Comparison of ENCODE assay signal across 2 cellular contexts in genomic region chr9:33471361-33471760, GRCh38.
TF ChIP-seq lines count a peak whose summit lies in the region.

No MANE protein-coding gene starts in this region.

TF ChIP-seq in SK-N-SH, 30 proteins besides CTCF, POLR2A, EP300 and RAD21:
- no peak for TF ChIP-seq FOSL2 (IDR thresholded peaks at IDR 0.05; ENCODE audit: borderline replicate concordance, low read depth)
- no peak for TF ChIP-seq RXRA (IDR thresholded peaks at IDR 0.05; ENCODE audit: borderline replicate concordance, low read depth)
- TF ChIP-seq EZH2phosphoT487 (IDR thresholded peaks at IDR 0.05; ENCODE audit: borderline replicate concordance, low read depth): no peak
- no peak for TF ChIP-seq GABPA (IDR thresholded peaks at IDR 0.05; ENCODE audit: low read depth)
- TF ChIP-seq CHD2 (IDR thresholded peaks at IDR 0.05; ENCODE audit: low read length, partially characterized antibody): no peak
- TF ChIP-seq RFX5 (IDR thresholded peaks at IDR 0.05; ENCODE audit: low read length): no peak
- no peak for TF ChIP-seq TCF12 (IDR thresholded peaks at IDR 0.05)
- TF ChIP-seq REST (IDR thresholded peaks at IDR 0.05; ENCODE audit: low read depth, low read length): no peak
- no peak for TF ChIP-seq USF1 (IDR thresholded peaks at IDR 0.05; ENCODE audit: borderline replicate concordance, low read depth)
- TF ChIP-seq RCOR1 (IDR thresholded peaks at IDR 0.05; ENCODE audit: low read length): no peak
- TF ChIP-seq SMC3 (IDR thresholded peaks at IDR 0.05; ENCODE audit: low read depth, low read length): no peak
- no peak for TF ChIP-seq YY1 (IDR thresholded peaks at IDR 0.05; ENCODE audit: low read depth)
- TF ChIP-seq IRF3 (IDR thresholded peaks at IDR 0.05; ENCODE audit: low read depth, low read length): no peak
- TF ChIP-seq GATA2 (CRISPR knock-in tag; IDR thresholded peaks at IDR 0.05): no peak
- no peak for TF ChIP-seq JUND (IDR thresholded peaks at IDR 0.05)

TF ChIP-seq in SK-N-SH treated with all-trans-retinoic acid at 6 μM for 48 hours, 23 proteins besides CTCF, POLR2A, EP300 and RAD21:
- TF ChIP-seq ZFP3 (CRISPR knock-in tag; IDR thresholded peaks at IDR 0.05) (no peak), PATZ1 (CRISPR knock-in tag; IDR thresholded peaks at IDR 0.05; ENCODE audit: borderline replicate concordance) (no peak), ESRRG (CRISPR knock-in tag; IDR thresholded peaks at IDR 0.05) (no peak), CSRNP3 (CRISPR knock-in tag; IDR thresholded peaks at IDR 0.05) (no peak), ISL1 (CRISPR knock-in tag; IDR thresholded peaks at IDR 0.05) (no peak), ZNF8 (CRISPR knock-in tag; IDR thresholded peaks at IDR 0.05) (no peak), BACH2 (CRISPR knock-in tag; IDR thresholded peaks at IDR 0.05; ENCODE audit: borderline replicate concordance) (no peak), GLIS3 (CRISPR knock-in tag; IDR thresholded peaks at IDR 0.05) (no peak)
